9 cellular contexts compared by ENCODE assay signal in the genomic region with DNA sequence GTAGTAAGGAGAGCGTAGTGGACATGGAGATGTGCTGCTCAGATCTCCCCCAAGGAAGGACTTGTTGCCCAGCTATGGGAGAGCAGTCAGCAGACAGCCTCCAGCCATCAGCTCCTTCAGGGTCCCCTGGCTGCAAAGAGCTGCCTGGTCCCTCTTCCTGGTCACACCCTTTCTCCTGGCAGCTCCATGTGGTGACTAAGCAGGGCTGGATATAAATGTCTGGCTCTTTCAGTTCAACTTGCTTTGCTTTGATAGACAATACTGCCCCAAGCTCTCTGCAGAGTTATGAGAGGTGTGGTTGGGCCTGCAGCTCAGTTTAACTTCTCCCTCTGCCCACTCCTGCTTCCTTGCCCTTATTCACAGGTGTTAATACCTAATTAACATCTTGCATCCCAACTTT.
A peak's percentile ranks its signal among the peaks of the same experiment; 100 is the strongest.
DNase-seq lines count a peak whose midpoint lies in the region; ATAC-seq and TF ChIP-seq lines count a peak whose summit lies in the region.
"Had no signal": no experiment of that assay in that cellular context is flagged by ENCODE, and none has a peak within 500 bp of the region (broad histone marks: within the 10 kb centered on the region; RNA-seq: fewer than 3 reads in every experiment).

No MANE protein-coding gene starts in this region.

- no peaks in the 10 kb centered on the region for H3K9me3 ChIP-seq in mucosa of descending colon

- DNase-seq in AG09319 (ENCODE audit: extremely low read depth, low read depth) (peak; percentile 61), M059J (ENCODE audit: low read depth) (peak; percentile 96), dedifferentiated amniotic fluid mesenchymal stem cell (ENCODE audit: extremely low spot score) (peak; percentile 87), mucosa of descending colon (peak; percentile 64 to 76 (median 75)), GM20000 (ENCODE audit: low spot score) (no peak), NCI-H1436 (lab: John Stamatoyannopoulos, UW) (no peak)
- DNase-seq: stimulated activated CD4-positive, alpha-beta T cell treated with anti-CD3 and anti-CD28 coated beads, Interleukin-4, amount 100 ng/mL, for 24 hours had no signal

- intact Hi-C loops in mucosa of descending colon (cut with DNase I, micrococcal nuclease): loop anchor here in 1 of 2 donors (10.0 kb wide), 2 partner anchors 75 to 255 kb away; a partner anchor contains a TSS

- peak; percentile 92 for ATAC-seq in mucosa of descending colon
- no peak for ATAC-seq in HG03039 (IDR thresholded peaks at IDR 0.05; ENCODE audit: unreplicated experiment)
- no peak for ATAC-seq in HG03196 (IDR thresholded peaks at IDR 0.05; ENCODE audit: unreplicated experiment)

- H3K36me3 ChIP-seq in mucosa of descending colon (ENCODE audit: low read depth): no peaks in the 10 kb centered on the region

- H3K4me3 ChIP-seq in mucosa of descending colon: no peak overlapping the region

- H3K4me1 ChIP-seq in mucosa of descending colon (ENCODE audit: low read depth): peaks cover 34% of the 10 kb centered on the region

- TF ChIP-seq CTCF in AG09319 (IDR thresholded peaks at IDR 0.05; ENCODE audit: low read depth, low read length): peak; percentile 30
- no peak for TF ChIP-seq CTCF in mucosa of descending colon (IDR thresholded peaks at IDR 0.05)
- no peak for TF ChIP-seq CTCF in GM20000 (IDR thresholded peaks at IDR 0.05; ENCODE audit: extremely low read depth, missing control alignments)

Comparison
In these comparisons a context has a peak if more than half of its experiments do, and no peak if none do; other contexts are left out.
1. DNase-seq: peak in AG09319 (single experiment), M059J (single experiment), dedifferentiated amniotic fluid mesenchymal stem cell (single experiment) and mucosa of descending colon (3 of 3); none in GM20000 (single experiment) and NCI-H1436 (single experiment).